Comparison of ENCODE assay signal across 9 cellular contexts in the genomic region with DNA sequence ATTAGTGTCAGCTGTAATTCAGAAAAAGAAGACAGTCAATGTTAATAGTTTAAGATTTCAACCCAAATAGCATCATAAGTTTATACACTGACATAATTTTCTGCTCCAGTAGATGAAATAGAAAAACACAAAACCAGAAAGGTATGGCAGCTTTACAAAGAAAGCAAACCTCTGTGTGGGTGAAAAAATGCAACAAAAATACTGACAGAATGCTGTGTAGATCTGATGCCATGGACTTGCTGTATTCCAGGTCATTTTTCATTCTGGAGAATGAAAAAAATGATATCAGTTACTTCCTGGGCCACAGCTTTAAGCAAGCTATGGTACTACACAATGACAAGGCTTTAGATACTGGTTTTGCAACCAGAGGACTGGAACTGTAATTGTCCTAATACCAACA.
"Had no signal": no experiment of that assay in that cellular context is flagged by ENCODE, and none has a peak within 500 bp of the region (broad histone marks: within the 10 kb centered on the region; RNA-seq: fewer than 3 reads in every experiment).

No MANE protein-coding gene starts in this region.

- ATAC-seq: HCT116, HepG2 had no signal

- H3K27ac ChIP-seq: GM23248, HL-60 had no signal

- H3K27ac Mint-ChIP-seq: HFFc6, IgD-negative memory B cell had no signal

- H3K4me1 Mint-ChIP-seq: IgD-negative memory B cell had no signal

- H3K9ac ChIP-seq: GM23248 had no signal

- H3K4me1 ChIP-seq: HAP-1 had no signal

- DNase-seq: GM23248, GOT3, H7, HFFc6 had no signal

- H3K4me3 ChIP-seq: GM23248, HAP-1 had no signal

- H3K9me3 ChIP-seq: HAP-1 had no signal

- H3K4me3 Mint-ChIP-seq: HFFc6, IgD-negative memory B cell had no signal

- FAIRE-seq: HepG2 had no signal

- H2AFZ ChIP-seq: GM23248 had no signal

- H3K27me3 Mint-ChIP-seq: IgD-negative memory B cell had no signal
